In the genomic region with DNA sequence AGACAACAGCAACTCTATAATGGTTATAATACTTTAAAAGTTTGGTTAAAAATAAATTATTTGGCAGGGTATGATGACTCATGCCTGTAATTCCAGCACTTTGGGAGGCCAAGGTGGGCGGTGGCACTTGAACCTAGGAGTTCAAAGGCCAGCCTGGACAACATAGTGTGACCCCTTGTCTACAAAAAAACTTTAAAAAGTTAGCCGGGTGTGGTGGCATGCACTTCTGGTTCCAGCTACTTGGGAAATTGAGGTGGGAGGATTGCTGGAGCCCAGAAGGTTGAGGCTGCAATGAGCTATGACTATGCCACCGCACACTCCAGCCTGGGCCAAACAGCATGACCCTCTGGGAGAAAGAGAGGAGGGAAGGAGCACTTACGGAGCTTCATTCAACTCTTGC, we compare ENCODE assay signal across 34 cellular contexts.
"Had no signal": no experiment of that assay in that cellular context is flagged by ENCODE, and none has a peak within 500 bp of the region (broad histone marks: within the 10 kb centered on the region; RNA-seq: fewer than 3 reads in every experiment).

No MANE protein-coding gene starts in this region.

- DNase-seq: Karpas-422, Kasumi-1, MG63, MM.1S, MV-4-11, NCI-H1048, NCI-H1092, NCI-H1092 treated with DMSO at 0.1 percent for 48 hours, NCI-H1105, NCI-H1105 treated with DMSO at 0.1 percent for 48 hours, NCI-H1417, NCI-H1417 treated with DMSO at 0.1 percent for 48 hours, NCI-H1436, NCI-H1436 treated with DMSO at 0.1 percent for 48 hours, NCI-H146, NCI-H1694, NCI-H1694 treated with DMSO at 0.1 percent for 48 hours, NCI-H187, NCI-H187 treated with DMSO at 0.1 percent for 48 hours, NCI-H1930, NCI-H2029, NCI-H2029 treated with DMSO at 0.1 percent for 48 hours, NCI-H2081, NCI-H2081 treated with DMSO at 0.1 percent for 48 hours, NCI-H2107, NCI-H2171 treated with DMSO at 0.1 percent for 48 hours, NCI-H2227 treated with DMSO at 0.1 percent for 48 hours, NCI-H226, NCI-H345, NCI-H446, NCI-H446 treated with DMSO at 0.1 percent for 48 hours, NCI-H510A, NCI-H510A treated with DMSO at 0.1 percent for 48 hours, NCI-H524 had no signal

- H3K4me3 ChIP-seq: MG63 had no signal

- H3K36me3 ChIP-seq: MG63 had no signal
